ENCODE assay signal across 10 cellular contexts in genomic region chr19:19446655-19447437, GRCh38. TPM values are rescaled to one million over a fixed set of nuclear protein-coding genes. Genes with fewer than 3 reads are reported as not detected.
DNase-seq lines count a peak whose midpoint lies in the region; ATAC-seq and TF ChIP-seq lines count a peak whose summit lies in the region.
"Had no signal": no experiment of that assay in that cellular context is flagged by ENCODE, and none has a peak within 500 bp of the region (broad histone marks: within the 10 kb centered on the region; RNA-seq: fewer than 3 reads in every experiment).

No MANE protein-coding gene starts in this region.

- H3K9me3 ChIP-seq in CD8-positive, alpha-beta T cell (ENCODE audit: low read length) = no peaks in the 10 kb centered on the region
- H3K9me3 ChIP-seq: tibial artery had no signal

- no peaks in the 10 kb centered on the region for H3K36me3 ChIP-seq in CD8-positive, alpha-beta T cell (ENCODE audit: insufficient read depth, low read length)
- H3K36me3 ChIP-seq: tibial artery had no signal

- H3K9me3 Mint-ChIP-seq in CD8-positive, alpha-beta T cell = no peaks in the 10 kb centered on the region
- H3K9me3 Mint-ChIP-seq in activated naive CD8-positive, alpha-beta T cell treated with anti-CD3 and anti-CD28 coated beads, Interleukin-2, amount 50 U/mL, for 24 hours = peaks cover 6% of the 10 kb centered on the region
- no peaks in the 10 kb centered on the region for H3K9me3 Mint-ChIP-seq in natural killer cell

- no peak for TF ChIP-seq CTCF in CD8-positive, alpha-beta T cell (IDR thresholded peaks at IDR 0.05)
- TF ChIP-seq CTCF in HL-60 (IDR thresholded peaks at IDR 0.05; ENCODE audit: insufficient read depth, low read length) (no peak), natural killer cell (IDR thresholded peaks at IDR 0.05) (no peak)

- H3K4me3 ChIP-seq in CD8-positive, alpha-beta T cell (ENCODE audit: low read depth, low read length) = no peak overlapping the region
- no peak overlapping the region for H3K4me3 ChIP-seq in HL-60 (replicated peaks; ENCODE audit: insufficient read depth, low read length)
- H3K4me3 ChIP-seq: tibial artery had no signal

- peak overlapping the region; percentile 79 for H3K27ac Mint-ChIP-seq in CD8-positive, alpha-beta T cell
- peak overlapping the region; percentile 74 for H3K27ac Mint-ChIP-seq in activated naive CD8-positive, alpha-beta T cell treated with anti-CD3 and anti-CD28 coated beads, Interleukin-2, amount 50 U/mL, for 24 hours
- H3K27ac Mint-ChIP-seq in natural killer cell = peak overlapping the region; percentile 78 to 83

- peak overlapping the region; percentile 5 for H3K27ac ChIP-seq in CD8-positive, alpha-beta T cell (ENCODE audit: low read depth, low read length)
- peak overlapping the region; percentile 54; the same call in 1 of the 2 replicates for H3K27ac ChIP-seq in HL-60 (replicated peaks)
- H3K27ac ChIP-seq: tibial artery had no signal

- no peak overlapping the region for H3K4me3 Mint-ChIP-seq in CD8-positive, alpha-beta T cell
- H3K4me3 Mint-ChIP-seq in activated naive CD8-positive, alpha-beta T cell treated with anti-CD3 and anti-CD28 coated beads, Interleukin-2, amount 50 U/mL, for 24 hours = peak overlapping the region; percentile 23
- H3K4me3 Mint-ChIP-seq in natural killer cell = peak overlapping the region; percentile 74

- intact Hi-C loops in CD8-positive, alpha-beta T cell (cut with DNase I, micrococcal nuclease) = loop anchor here (2.0 to 5.0 kb wide), 2 partner anchors 14 to 40 kb away; no protein-coding TSS in a partner anchor
- intact Hi-C loops in natural killer cell (cut with micrococcal nuclease) = loop anchor here (2.0 to 5.0 kb wide), 2 partner anchors 14 to 40 kb away; partner anchors contain the start of gene GATAD2A

- no peak for ATAC-seq in CD8-positive, alpha-beta T cell
- ATAC-seq in activated naive CD8-positive, alpha-beta T cell treated with anti-CD3 and anti-CD28 coated beads, Interleukin-2, amount 50 U/mL, for 24 hours = no peak
- no peak for ATAC-seq in natural killer cell
- no peak for ATAC-seq in activated CD4-positive, CD25-positive, alpha-beta regulatory T cell treated with anti-CD3 and anti-CD28 coated beads, Interleukin-2, amount 50 U/mL, for 24 hours

- CTCF ChIA-PET in CD8-positive, alpha-beta T cell (lab: Charles Lee) = interaction anchor here (1.0 to 1.7 kb wide), 3 partner anchors 12 to 43 kb away, joined by 3 to 4 read pairs (median 3); no protein-coding TSS in a partner anchor

- H3K27me3 ChIP-seq in CD8-positive, alpha-beta T cell (ENCODE audit: insufficient read depth, low read length) = no peaks in the 10 kb centered on the region
- no peaks in the 10 kb centered on the region for H3K27me3 ChIP-seq in HL-60 (ENCODE audit: insufficient read depth, poor library complexity, severe bottlenecking)
- H3K27me3 ChIP-seq: tibial artery had no signal

- peaks cover 12% of the 10 kb centered on the region for H3K36me3 Mint-ChIP-seq in CD8-positive, alpha-beta T cell
- H3K36me3 Mint-ChIP-seq in activated naive CD8-positive, alpha-beta T cell treated with anti-CD3 and anti-CD28 coated beads, Interleukin-2, amount 50 U/mL, for 24 hours (ENCODE audit: low read depth) = peaks cover 23% of the 10 kb centered on the region
- H3K36me3 Mint-ChIP-seq in natural killer cell = no peaks in the 10 kb centered on the region

- peaks cover 88% of the 10 kb centered on the region for H3K4me1 Mint-ChIP-seq in CD8-positive, alpha-beta T cell (ENCODE audit: low read depth)
- H3K4me1 Mint-ChIP-seq in activated naive CD8-positive, alpha-beta T cell treated with anti-CD3 and anti-CD28 coated beads, Interleukin-2, amount 50 U/mL, for 24 hours = peaks cover 92% of the 10 kb centered on the region
- H3K4me1 Mint-ChIP-seq in natural killer cell = peaks cover 76 to 80% of the 10 kb centered on the region in 2 donors

- no peaks in the 10 kb centered on the region for H3K27me3 Mint-ChIP-seq in CD8-positive, alpha-beta T cell (ENCODE audit: low read depth)
- H3K27me3 Mint-ChIP-seq in activated naive CD8-positive, alpha-beta T cell treated with anti-CD3 and anti-CD28 coated beads, Interleukin-2, amount 50 U/mL, for 24 hours = no peaks in the 10 kb centered on the region
- no peaks in the 10 kb centered on the region for H3K27me3 Mint-ChIP-seq in natural killer cell (ENCODE audit: low read depth in 2 of 2)

- DNase-seq in CD8-positive, alpha-beta T cell = no peak
- no peak for DNase-seq in HL-60 (ENCODE audit: low read depth in 1 of 2, low spot score in 1 of 2)
- DNase-seq in activated naive CD8-positive, alpha-beta T cell treated with anti-CD3 and anti-CD28 coated beads, Interleukin-2, amount 50 U/mL, for 24 hours = no peak
- no peak for DNase-seq in natural killer cell
- no peak for DNase-seq in germinal center (ENCODE audit: low spot score)
- DNase-seq in NCI-H2081 treated with DMSO at 0.1 percent for 48 hours (lab: John Stamatoyannopoulos, UW) = no peak
- DNase-seq in NCI-H774 (lab: John Stamatoyannopoulos, UW) = no peak
- DNase-seq: NCI-H1048, tibial artery had no signal

- H3K4me1 ChIP-seq in CD8-positive, alpha-beta T cell (ENCODE audit: insufficient read depth, low read length) = peaks cover 77% of the 10 kb centered on the region

- POLR2A ChIA-PET in CD8-positive, alpha-beta T cell (lab: Charles Lee) = interaction anchor here (1.4 to 1.9 kb wide), 2 partner anchors 12 to 43 kb away, joined by 4 to 9 read pairs; no protein-coding TSS in a partner anchor

RNA-seq across cellular contexts. Expression of gene GATAD2A, which starts 41.4 kb away (rescaled TPM):
- 100 to 1,000 TPM; 135 to 142 TPM for total RNA-seq in CD8-positive, alpha-beta T cell
- 100 to 1,000 TPM; 209 to 232 (median 230) TPM for total RNA-seq in natural killer cell
